Comparison of ENCODE assay signal across 10 cellular contexts in the genomic region with DNA sequence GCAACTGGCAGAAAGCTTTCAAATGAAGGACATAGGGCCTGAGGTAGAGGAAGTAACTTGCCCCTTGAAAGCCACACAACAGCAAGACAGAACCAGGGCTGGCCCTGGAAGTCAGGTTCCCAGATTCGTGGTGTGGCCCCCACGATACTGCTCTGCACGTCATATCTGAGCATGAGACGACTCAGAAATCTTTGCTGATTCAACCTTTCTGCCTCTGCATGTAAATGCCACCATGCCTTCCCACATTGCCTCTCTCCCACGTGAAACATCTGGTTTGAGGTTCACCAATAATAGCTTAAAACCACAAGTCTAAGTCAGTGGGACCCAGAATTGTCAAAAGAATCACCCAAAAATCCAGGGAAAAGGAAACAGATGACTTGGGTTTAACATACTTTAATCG.
DNase-seq lines count a peak whose midpoint lies in the region; ATAC-seq and TF ChIP-seq lines count a peak whose summit lies in the region.
"Had no signal": no experiment of that assay in that cellular context is flagged by ENCODE, and none has a peak within 500 bp of the region (broad histone marks: within the 10 kb centered on the region; RNA-seq: fewer than 3 reads in every experiment).

No MANE protein-coding gene starts in this region.

- TF ChIP-seq POLR2A in body of pancreas (IDR thresholded peaks at IDR 0.05): no peak

- no peaks in the 10 kb centered on the region for H3K4me1 ChIP-seq in body of pancreas

- no peaks in the 10 kb centered on the region for H3K27me3 ChIP-seq in body of pancreas

- peak; percentile 64 for DNase-seq in activated CD4-positive, alpha-beta T cell treated with anti-CD3 and anti-CD28 coated beads for 36 hours
- DNase-seq in activated CD4-positive, alpha-beta T cell treated with anti-CD3 and anti-CD28 coated beads, Interleukin-2, amount 50 U/mL, for 1 hour: no peak
- DNase-seq in T-helper 17 cell (no peak), hepatic stellate cell (ENCODE audit: low spot score) (no peak), body of pancreas (no peak)
- no peak for DNase-seq in central memory CD8-positive, alpha-beta T cell (ENCODE audit: low spot score in 2 of 2)
- DNase-seq in stimulated activated effector memory CD8-positive, alpha-beta T cell treated with anti-CD3 and anti-CD28 coated beads, Interleukin-12 subunit alpha, Interleukin-12 subunit beta, amount 100 ng/mL, for 72 hours (ENCODE audit: low spot score in 2 of 2): peak in 1 of 2 donors; percentile 62
- DNase-seq: mesendoderm had no signal

- H3K27me3 Mint-ChIP-seq in activated CD4-positive, alpha-beta T cell treated with anti-CD3 and anti-CD28 coated beads for 36 hours: no peaks in the 10 kb centered on the region
- H3K27me3 Mint-ChIP-seq in T-helper 17 cell: no peaks in the 10 kb centered on the region
- H3K27me3 Mint-ChIP-seq in central memory CD8-positive, alpha-beta T cell: no peaks in the 10 kb centered on the region

- H3K9me3 Mint-ChIP-seq in activated CD4-positive, alpha-beta T cell treated with anti-CD3 and anti-CD28 coated beads for 36 hours (ENCODE audit: low read depth): peaks cover 9% of the 10 kb centered on the region
- no peaks in the 10 kb centered on the region for H3K9me3 Mint-ChIP-seq in central memory CD8-positive, alpha-beta T cell
- H3K9me3 Mint-ChIP-seq in stimulated activated effector memory CD8-positive, alpha-beta T cell treated with anti-CD3 and anti-CD28 coated beads, Interleukin-12 subunit alpha, Interleukin-12 subunit beta, amount 100 ng/mL, for 72 hours: no peaks in the 10 kb centered on the region

- POLR2A ChIA-PET in activated CD4-positive, alpha-beta T cell treated with anti-CD3 and anti-CD28 coated beads for 36 hours (lab: Charles Lee): no interaction called here

- CTCF ChIA-PET in activated CD4-positive, alpha-beta T cell treated with anti-CD3 and anti-CD28 coated beads for 36 hours (lab: Charles Lee): no interaction called here

- peak overlapping the region; percentile 79 for H3K27ac Mint-ChIP-seq in activated CD4-positive, alpha-beta T cell treated with anti-CD3 and anti-CD28 coated beads for 36 hours
- peak overlapping the region; percentile 90 for H3K27ac Mint-ChIP-seq in T-helper 17 cell
- peak overlapping the region; percentile 88 for H3K27ac Mint-ChIP-seq in central memory CD8-positive, alpha-beta T cell (ENCODE audit: low read depth)
- H3K27ac Mint-ChIP-seq in stimulated activated effector memory CD8-positive, alpha-beta T cell treated with anti-CD3 and anti-CD28 coated beads, Interleukin-12 subunit alpha, Interleukin-12 subunit beta, amount 100 ng/mL, for 72 hours: peak overlapping the region; percentile 49

- TF ChIP-seq CTCF in body of pancreas (IDR thresholded peaks at IDR 0.05): no peak

- 57 to 88% methylated on average over 6 of the region's 6 CpGs for WGBS in body of pancreas, 2 donors

- H3K4me3 Mint-ChIP-seq in activated CD4-positive, alpha-beta T cell treated with anti-CD3 and anti-CD28 coated beads for 36 hours: peak overlapping the region; percentile 4
- peak overlapping the region; percentile 39 for H3K4me3 Mint-ChIP-seq in T-helper 17 cell
- peak overlapping the region; percentile 48 for H3K4me3 Mint-ChIP-seq in central memory CD8-positive, alpha-beta T cell
- peak overlapping the region; percentile 15 for H3K4me3 Mint-ChIP-seq in stimulated activated effector memory CD8-positive, alpha-beta T cell treated with anti-CD3 and anti-CD28 coated beads, Interleukin-12 subunit alpha, Interleukin-12 subunit beta, amount 100 ng/mL, for 72 hours

- H3K27ac ChIP-seq in body of pancreas: no peak overlapping the region

- peaks cover 97% of the 10 kb centered on the region for H3K4me1 Mint-ChIP-seq in activated CD4-positive, alpha-beta T cell treated with anti-CD3 and anti-CD28 coated beads for 36 hours
- H3K4me1 Mint-ChIP-seq in T-helper 17 cell: peaks cover 85% of the 10 kb centered on the region
- H3K4me1 Mint-ChIP-seq in central memory CD8-positive, alpha-beta T cell: peaks cover 99% of the 10 kb centered on the region
- H3K4me1 Mint-ChIP-seq in stimulated activated effector memory CD8-positive, alpha-beta T cell treated with anti-CD3 and anti-CD28 coated beads, Interleukin-12 subunit alpha, Interleukin-12 subunit beta, amount 100 ng/mL, for 72 hours: peaks cover 90% of the 10 kb centered on the region

- H3K4me3 ChIP-seq in body of pancreas: no peak overlapping the region

- intact Hi-C loops in activated CD4-positive, alpha-beta T cell treated with anti-CD3 and anti-CD28 coated beads for 36 hours (cut with DNase I, micrococcal nuclease): loop anchor here (1.0 to 5.0 kb wide), 7 partner anchors 45 to 750 kb away; a partner anchor contains a TSS
- intact Hi-C loops in body of pancreas (cut with DNase I): no loop called here

- H3K9me3 ChIP-seq in T-helper 17 cell (ENCODE audit: control insufficient read depth, low read length, poor library complexity, severe bottlenecking) (peaks cover 7% of the 10 kb centered on the region), body of pancreas (no peaks in the 10 kb centered on the region)

- no peaks in the 10 kb centered on the region for H3K36me3 ChIP-seq in body of pancreas (replicated peaks in 1 of 2; ENCODE audit: insufficient read depth in 1 of 2, low read depth in 2 of 2)

- peaks cover 6% of the 10 kb centered on the region for H3K36me3 Mint-ChIP-seq in activated CD4-positive, alpha-beta T cell treated with anti-CD3 and anti-CD28 coated beads for 36 hours (ENCODE audit: low read depth)
- H3K36me3 Mint-ChIP-seq in T-helper 17 cell (ENCODE audit: low read depth): no peaks in the 10 kb centered on the region
- H3K36me3 Mint-ChIP-seq in central memory CD8-positive, alpha-beta T cell (ENCODE audit: insufficient read depth): peaks cover 3% of the 10 kb centered on the region
- H3K36me3 Mint-ChIP-seq in stimulated activated effector memory CD8-positive, alpha-beta T cell treated with anti-CD3 and anti-CD28 coated beads, Interleukin-12 subunit alpha, Interleukin-12 subunit beta, amount 100 ng/mL, for 72 hours: peaks cover 6% of the 10 kb centered on the region

- ATAC-seq in activated CD4-positive, alpha-beta T cell treated with anti-CD3 and anti-CD28 coated beads for 36 hours: peak; percentile 17
- ATAC-seq in T-helper 17 cell (peak; percentile 12), body of pancreas (no peak), GM21723 (IDR thresholded peaks at IDR 0.05; ENCODE audit: unreplicated experiment) (no peak)
- ATAC-seq in central memory CD8-positive, alpha-beta T cell (replicated peaks; ENCODE audit: extremely low read depth, poor library complexity, severe bottlenecking): no peak
- peak; percentile 65 for ATAC-seq in stimulated activated effector memory CD8-positive, alpha-beta T cell treated with anti-CD3 and anti-CD28 coated beads, Interleukin-12 subunit alpha, Interleukin-12 subunit beta, amount 100 ng/mL, for 72 hours
- ATAC-seq: Panc1 had no signal

Comparison
In these comparisons a context has a peak if more than half of its experiments do, and no peak if none do; other contexts are left out.
1. ATAC-seq: peak in activated CD4-positive, alpha-beta T cell treated with anti-CD3 and anti-CD28 coated beads for 36 hours (single experiment), T-helper 17 cell (single experiment) and stimulated activated effector memory CD8-positive, alpha-beta T cell treated with anti-CD3 and anti-CD28 coated beads, Interleukin-12 subunit alpha, Interleukin-12 subunit beta, amount 100 ng/mL, for 72 hours (single experiment); none in central memory CD8-positive, alpha-beta T cell (single experiment), body of pancreas (single experiment) and GM21723 (single experiment).
2. Peak in every context shown above with its lines, with median percentiles within 50 percentile points of each other: H3K27ac Mint-ChIP-seq and H3K4me3 Mint-ChIP-seq.